In the genomic region with DNA sequence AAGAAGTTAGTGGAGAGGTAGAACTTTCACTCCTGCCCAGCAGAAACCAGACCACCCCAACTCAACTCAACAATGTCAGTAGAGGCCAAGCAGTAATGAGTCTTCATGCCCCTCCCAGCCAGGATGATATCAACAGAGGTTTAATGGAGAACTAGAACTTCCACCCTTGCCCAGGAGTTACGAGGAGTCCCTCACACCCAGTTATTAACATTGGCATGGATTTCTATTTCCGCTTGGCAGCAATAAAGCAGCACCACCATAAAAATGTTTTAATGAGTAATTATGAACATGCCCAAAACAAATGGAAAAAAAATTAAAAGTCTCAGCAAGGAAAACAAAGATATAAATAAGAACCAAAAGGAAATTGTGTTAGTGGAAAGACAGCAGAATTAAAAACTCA, we compare ENCODE assay signal across 22 cellular contexts. TPM values are rescaled to one million over a fixed set of nuclear protein-coding genes. Genes with fewer than 3 reads are reported as not detected.
"Had no signal": no experiment of that assay in that cellular context is flagged by ENCODE, and none has a peak within 500 bp of the region (broad histone marks: within the 10 kb centered on the region; RNA-seq: fewer than 3 reads in every experiment).

No MANE protein-coding gene starts in this region.

- H2AFZ ChIP-seq: hepatocyte had no signal

- H3K4me1 ChIP-seq: foreskin keratinocyte, heart left ventricle, left lung, lower lobe of right lung had no signal

- H3K9me3 ChIP-seq: lower lobe of right lung had no signal

- DNase-seq: dermis blood vessel endothelial cell; dorsolateral prefrontal cortex; effector CD4-positive, alpha-beta T cell; effector memory CD4-positive, alpha-beta T cell; foreskin keratinocyte; heart left ventricle; hypothalamus; immature natural killer cell; islet precursor cell; kidney; kidney glomerular epithelial cell; left lung; left ventricle myocardium superior; lower lobe of right lung; mesenchymal stem cell; naive thymus-derived CD4-positive, alpha-beta T cell; natural killer cell had no signal

- H3K4me3 ChIP-seq: coronary artery, dorsolateral prefrontal cortex, esophagus muscularis mucosa, gastroesophageal sphincter, heart left ventricle, hepatocyte, left lung, lower lobe of right lung had no signal

- H3K36me3 ChIP-seq: esophagus muscularis mucosa, gastroesophageal sphincter, heart left ventricle, left lung, lower lobe of right lung had no signal

- ATAC-seq: foreskin keratinocyte; gastroesophageal sphincter; heart left ventricle; left lung; left ventricle myocardium superior; lower lobe of right lung; naive thymus-derived CD4-positive, alpha-beta T cell; natural killer cell had no signal

- H3K27ac ChIP-seq: coronary artery, dorsolateral prefrontal cortex, esophagus muscularis mucosa, foreskin keratinocyte, gastroesophageal sphincter, heart left ventricle, hepatocyte, left lung, lower lobe of right lung had no signal

- H3K4me2 ChIP-seq: hepatocyte had no signal

- H3K27me3 ChIP-seq: esophagus muscularis mucosa, foreskin keratinocyte, gastroesophageal sphincter, heart left ventricle, hepatocyte, left lung had no signal

- H3K79me2 ChIP-seq: hepatocyte had no signal

RNA-seq across cellular contexts. Expression of gene ID4, which starts 40.7 kb away (rescaled TPM):
- total RNA-seq: endothelial cell of umbilical vein; foreskin keratinocyte; naive thymus-derived CD4-positive, alpha-beta T cell; natural killer cell had no signal
